ENCODE assay signal across 8 cellular contexts in genomic region chr19:41530761-41531301, GRCh38. TPM values are rescaled to one million over a fixed set of nuclear protein-coding genes. Genes with fewer than 3 reads are reported as not detected.
DNase-seq lines count a peak whose midpoint lies in the region; ATAC-seq and TF ChIP-seq lines count a peak whose summit lies in the region.

No MANE protein-coding gene starts in this region.

- no peak for TF ChIP-seq POLR2A in tibial nerve (IDR thresholded peaks at IDR 0.05)

- TF ChIP-seq EP300 in tibial nerve (IDR thresholded peaks at IDR 0.05) = peak in 1 of 2 donors; percentile 59

- H3K4me3 Mint-ChIP-seq in activated T-cell treated with anti-CD3 and anti-CD28 coated beads, Interleukin-2, amount 50 U/mL, for 24 hours = peak overlapping the region; percentile 82
- peak overlapping the region; percentile 78 to 90 (median 87) for H3K4me3 Mint-ChIP-seq in immature natural killer cell

- H3K27me3 ChIP-seq in tibial nerve = no peaks in the 10 kb centered on the region

- H3K9me3 ChIP-seq in tibial nerve = no peaks in the 10 kb centered on the region

- H3K27ac ChIP-seq in tibial nerve = peak overlapping the region; percentile 19 to 83 (median 71)

- 55 to 58% methylated on average over 8 of the region's 8 CpGs for WGBS in tibial nerve, 2 donors

- H3K36me3 ChIP-seq in tibial nerve = no peaks in the 10 kb centered on the region

- peaks cover 0 to 11% (median 6%) of the 10 kb centered on the region in 4 donors for H3K4me1 ChIP-seq in tibial nerve

- H3K4me1 Mint-ChIP-seq in activated T-cell treated with anti-CD3 and anti-CD28 coated beads, Interleukin-2, amount 50 U/mL, for 24 hours (ENCODE audit: low read depth) = peaks cover 68% of the 10 kb centered on the region
- H3K4me1 Mint-ChIP-seq in immature natural killer cell = peaks cover 52 to 65% of the 10 kb centered on the region in 2 donors

- TF ChIP-seq CTCF in tibial nerve (IDR thresholded peaks at IDR 0.05) = no peak

- H3K36me3 Mint-ChIP-seq in activated T-cell treated with anti-CD3 and anti-CD28 coated beads, Interleukin-2, amount 50 U/mL, for 24 hours (ENCODE audit: low read depth) = peaks cover 20% of the 10 kb centered on the region
- H3K36me3 Mint-ChIP-seq in activated naive CD4-positive, alpha-beta T cell treated with anti-CD3 and anti-CD28 coated beads, Interleukin-2, amount 50 U/mL, for 72 hours = peaks cover 40 to 46% of the 10 kb centered on the region in 2 donors
- no peaks in the 10 kb centered on the region for H3K36me3 Mint-ChIP-seq in immature natural killer cell

- DNase-seq in activated T-cell treated with anti-CD3 and anti-CD28 coated beads, Interleukin-2, amount 50 U/mL, for 24 hours = no peak
- no peak for DNase-seq in activated T-cell treated with anti-CD3 and anti-CD28 coated beads for 4 hours
- peak in 1 of 2 donors; percentile 14 for DNase-seq in activated naive CD4-positive, alpha-beta T cell treated with anti-CD3 and anti-CD28 coated beads, Interleukin-2, amount 50 U/mL, for 72 hours (ENCODE audit: low spot score in 2 of 2)
- DNase-seq in immature natural killer cell = no peak
- DNase-seq in tibial nerve (ENCODE audit: low spot score in 2 of 2) = peak in 1 of 2 donors; percentile 49
- no peak for DNase-seq in mesenteric fat pad (ENCODE audit: low spot score)
- DNase-seq in T-helper 9 cell = no peak
- DNase-seq in NCI-H446 treated with DMSO at 0.1 percent for 48 hours (lab: John Stamatoyannopoulos, UW) = no peak

- H3K4me3 ChIP-seq in tibial nerve = peak overlapping the region in 1 of 4 donors; percentile 19

- ATAC-seq in activated naive CD4-positive, alpha-beta T cell treated with anti-CD3 and anti-CD28 coated beads, Interleukin-2, amount 50 U/mL, for 72 hours = peak in 1 of 2 donors; percentile 0

- H3K27me3 Mint-ChIP-seq in activated T-cell treated with anti-CD3 and anti-CD28 coated beads, Interleukin-2, amount 50 U/mL, for 24 hours = no peaks in the 10 kb centered on the region
- peaks cover 5 to 30% (median 12%) of the 10 kb centered on the region in 3 donors for H3K27me3 Mint-ChIP-seq in immature natural killer cell (ENCODE audit: low read depth in 3 of 3)

- peak overlapping the region; percentile 89 for H3K27ac Mint-ChIP-seq in activated T-cell treated with anti-CD3 and anti-CD28 coated beads, Interleukin-2, amount 50 U/mL, for 24 hours
- peak overlapping the region; percentile 91 to 99 for H3K27ac Mint-ChIP-seq in activated naive CD4-positive, alpha-beta T cell treated with anti-CD3 and anti-CD28 coated beads, Interleukin-2, amount 50 U/mL, for 72 hours
- H3K27ac Mint-ChIP-seq in immature natural killer cell = peak overlapping the region; percentile 85 to 94 (median 88)

- H3K9me3 Mint-ChIP-seq in activated T-cell treated with anti-CD3 and anti-CD28 coated beads, Interleukin-2, amount 50 U/mL, for 24 hours = peaks cover 25% of the 10 kb centered on the region
- peaks cover 30 to 34% of the 10 kb centered on the region in 2 donors for H3K9me3 Mint-ChIP-seq in activated naive CD4-positive, alpha-beta T cell treated with anti-CD3 and anti-CD28 coated beads, Interleukin-2, amount 50 U/mL, for 72 hours
- H3K9me3 Mint-ChIP-seq in immature natural killer cell = no peaks in the 10 kb centered on the region

RNA-seq across cellular contexts. Expression of gene CEACAM21, which starts 45.1 kb away (rescaled TPM):
- total RNA-seq in activated naive CD4-positive, alpha-beta T cell treated with anti-CD3 and anti-CD28 coated beads, Interleukin-2, amount 50 U/mL, for 72 hours = 10 to 100 TPM; 24.7 to 40.7 TPM
- polyA plus RNA-seq in immature natural killer cell = 10 to 100 TPM; 16.0 to 44.9 (median 43.7) TPM
- 1 to 10 TPM in 1 of 4 donors, under 1 TPM in 2, not detected in 1; 0.60 to 2.2 (median 0.87) TPM for total RNA-seq in tibial nerve
- total RNA-seq in mesenteric fat pad = 2.1 TPM
